1 cellular context compared by ENCODE assay signal in genomic region chr12:68418137-68418460, GRCh38.
TF ChIP-seq lines count a peak whose summit lies in the region.

No MANE protein-coding gene starts in this region.

TF ChIP-seq in GM12878, 131 proteins besides CTCF, POLR2A, EP300 and RAD21 (continued from another document):
- TF ChIP-seq E2F8 (IDR thresholded peaks at IDR 0.05; ENCODE audit: low read depth, partially characterized antibody) = no peak
